Comparison of ENCODE assay signal across 10 cellular contexts in the genomic region with DNA sequence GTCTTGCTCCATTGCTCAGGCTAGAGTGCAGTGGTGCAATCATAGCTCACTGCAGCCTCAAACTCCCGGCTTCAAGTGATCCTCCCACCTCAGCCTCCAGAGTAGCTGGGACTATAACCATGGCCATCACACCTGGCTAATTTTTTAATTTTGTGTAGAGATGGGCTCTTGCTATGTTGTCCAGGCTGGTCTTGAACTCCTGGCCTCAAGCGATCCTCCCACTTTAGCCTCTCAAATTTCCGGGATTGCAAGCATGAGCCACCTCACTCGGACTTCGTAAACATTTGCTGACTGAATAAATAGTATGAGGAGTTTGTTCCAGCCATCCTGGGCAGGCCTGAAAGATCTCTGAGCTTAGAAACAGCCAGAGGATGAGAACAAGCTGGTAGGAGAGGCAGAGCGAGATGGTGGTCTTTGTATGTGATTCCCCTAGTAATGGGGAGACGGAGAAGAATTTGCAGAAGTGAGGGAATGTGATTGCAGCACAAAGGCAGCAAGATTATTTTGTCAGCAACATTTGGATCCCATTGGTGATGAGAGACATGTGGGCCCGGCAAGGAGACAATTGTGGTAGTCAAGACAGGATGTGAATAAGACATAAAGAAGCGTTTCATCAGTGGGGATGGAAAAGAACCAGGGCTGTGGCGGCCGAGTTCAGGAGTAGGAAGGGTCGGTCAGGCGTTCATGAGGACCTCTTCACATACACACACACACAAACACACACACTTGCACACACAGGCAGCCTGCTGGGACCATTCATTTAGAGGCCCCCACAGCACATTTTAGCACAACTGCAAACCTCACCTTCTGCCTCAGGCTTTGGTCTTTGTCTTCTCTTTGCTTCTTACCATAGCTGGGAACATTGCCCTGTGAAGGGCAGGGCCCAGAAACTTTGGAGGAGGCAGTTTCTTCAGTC.
A peak's percentile ranks its signal among the peaks of the same experiment; 100 is the strongest.
DNase-seq lines count a peak whose midpoint lies in the region; ATAC-seq and TF ChIP-seq lines count a peak whose summit lies in the region.
"Had no signal": no experiment of that assay in that cellular context is flagged by ENCODE, and none has a peak within 500 bp of the region (broad histone marks: within the 10 kb centered on the region; RNA-seq: fewer than 3 reads in every experiment).

No MANE protein-coding gene starts in this region.

- peak; percentile 35 for DNase-seq in activated CD8-positive, alpha-beta T cell treated with anti-CD3 and anti-CD28 coated beads for 36 hours
- no peak for DNase-seq in activated CD8-positive, alpha-beta T cell treated with anti-CD3 and anti-CD28 coated beads, Interleukin-2, amount 10 ng/mL, durations not matched to agents 7 days and 5 days
- DNase-seq in fibroblast of peridontal ligament (ENCODE audit: extremely low read depth) (peak; percentile 39), midbrain (lab: John Stamatoyannopoulos, UW) (peak; percentile 37), type B pancreatic cell (ENCODE audit: extremely low spot score, unreplicated experiment) (peak; percentile 56), NCI-H187 treated with DMSO at 0.1 percent for 48 hours (lab: John Stamatoyannopoulos, UW) (no peak)
- DNase-seq: activated naive CD8-positive, alpha-beta T cell treated with anti-CD3 and anti-CD28 coated beads, Interleukin-2, amount 10 ng/mL, durations not matched to agents 7 days and 5 days; NCI-H526 had no signal

- intact Hi-C loops in activated CD8-positive, alpha-beta T cell treated with anti-CD3 and anti-CD28 coated beads for 36 hours (cut with micrococcal nuclease) = no loop called here

- ATAC-seq in activated CD8-positive, alpha-beta T cell treated with anti-CD3 and anti-CD28 coated beads for 36 hours = peak; percentile 55
- ATAC-seq in activated CD8-positive, alpha-beta T cell treated with anti-CD3 and anti-CD28 coated beads, Interleukin-2, amount 10 ng/mL, durations not matched to agents 7 days and 5 days = no peak
- ATAC-seq in HG03565 (IDR thresholded peaks at IDR 0.05; ENCODE audit: unreplicated experiment) = no peak
- ATAC-seq in GM19351 (IDR thresholded peaks at IDR 0.05; ENCODE audit: unreplicated experiment) = no peak

- H3K4me1 Mint-ChIP-seq in activated CD8-positive, alpha-beta T cell treated with anti-CD3 and anti-CD28 coated beads for 36 hours (ENCODE audit: low read depth) = peaks cover 3% of the 10 kb centered on the region
- H3K4me1 Mint-ChIP-seq in activated CD8-positive, alpha-beta T cell treated with anti-CD3 and anti-CD28 coated beads, Interleukin-2, amount 10 ng/mL, durations not matched to agents 7 days and 5 days (ENCODE audit: low read depth) = no peaks in the 10 kb centered on the region
- H3K4me1 Mint-ChIP-seq in type B pancreatic cell (ENCODE audit: unreplicated experiment) = peaks cover 30% of the 10 kb centered on the region
- H3K4me1 Mint-ChIP-seq: activated naive CD8-positive, alpha-beta T cell treated with anti-CD3 and anti-CD28 coated beads, Interleukin-2, amount 10 ng/mL, durations not matched to agents 7 days and 5 days had no signal

- no peaks in the 10 kb centered on the region for H3K27me3 Mint-ChIP-seq in activated CD8-positive, alpha-beta T cell treated with anti-CD3 and anti-CD28 coated beads for 36 hours
- no peaks in the 10 kb centered on the region for H3K27me3 Mint-ChIP-seq in activated CD8-positive, alpha-beta T cell treated with anti-CD3 and anti-CD28 coated beads, Interleukin-2, amount 10 ng/mL, durations not matched to agents 7 days and 5 days (ENCODE audit: low read depth)
- H3K27me3 Mint-ChIP-seq in type B pancreatic cell = no peaks in the 10 kb centered on the region
- H3K27me3 Mint-ChIP-seq: activated naive CD8-positive, alpha-beta T cell treated with anti-CD3 and anti-CD28 coated beads, Interleukin-2, amount 10 ng/mL, durations not matched to agents 7 days and 5 days had no signal

- CTCF ChIA-PET in activated CD8-positive, alpha-beta T cell treated with anti-CD3 and anti-CD28 coated beads for 36 hours (lab: Charles Lee) = interaction anchor here (1.0 to 1.7 kb wide), 3 partner anchors 8 to 21 kb away, joined by 3 to 5 read pairs (median 3); no protein-coding TSS in a partner anchor
- CTCF ChIA-PET in activated CD8-positive, alpha-beta T cell treated with anti-CD3 and anti-CD28 coated beads, Interleukin-2, amount 10 ng/mL, durations not matched to agents 7 days and 5 days (lab: Charles Lee) = interaction anchor here (1.0 to 1.3 kb wide), 2 partner anchors 8 to 14 kb away, joined by 4 read pairs; no protein-coding TSS in a partner anchor

- H3K27ac Mint-ChIP-seq in activated CD8-positive, alpha-beta T cell treated with anti-CD3 and anti-CD28 coated beads for 36 hours = no peak overlapping the region
- no peak overlapping the region for H3K27ac Mint-ChIP-seq in activated CD8-positive, alpha-beta T cell treated with anti-CD3 and anti-CD28 coated beads, Interleukin-2, amount 10 ng/mL, durations not matched to agents 7 days and 5 days
- H3K27ac Mint-ChIP-seq in type B pancreatic cell = no peak overlapping the region
- H3K27ac Mint-ChIP-seq: activated naive CD8-positive, alpha-beta T cell treated with anti-CD3 and anti-CD28 coated beads, Interleukin-2, amount 10 ng/mL, durations not matched to agents 7 days and 5 days had no signal

- H3K9me3 Mint-ChIP-seq in activated CD8-positive, alpha-beta T cell treated with anti-CD3 and anti-CD28 coated beads for 36 hours = peaks cover 2% of the 10 kb centered on the region
- H3K9me3 Mint-ChIP-seq in activated CD8-positive, alpha-beta T cell treated with anti-CD3 and anti-CD28 coated beads, Interleukin-2, amount 10 ng/mL, durations not matched to agents 7 days and 5 days (ENCODE audit: insufficient read depth) = no peaks in the 10 kb centered on the region
- H3K9me3 Mint-ChIP-seq in type B pancreatic cell = peaks cover 10% of the 10 kb centered on the region

- POLR2A ChIA-PET in activated CD8-positive, alpha-beta T cell treated with anti-CD3 and anti-CD28 coated beads for 36 hours (lab: Charles Lee) = no interaction called here
- POLR2A ChIA-PET in activated CD8-positive, alpha-beta T cell treated with anti-CD3 and anti-CD28 coated beads, Interleukin-2, amount 10 ng/mL, durations not matched to agents 7 days and 5 days (lab: Charles Lee) = no interaction called here

- no peaks in the 10 kb centered on the region for H3K36me3 Mint-ChIP-seq in activated CD8-positive, alpha-beta T cell treated with anti-CD3 and anti-CD28 coated beads for 36 hours (ENCODE audit: low read depth)
- H3K36me3 Mint-ChIP-seq in activated CD8-positive, alpha-beta T cell treated with anti-CD3 and anti-CD28 coated beads, Interleukin-2, amount 10 ng/mL, durations not matched to agents 7 days and 5 days (ENCODE audit: low read depth) = peaks cover 3% of the 10 kb centered on the region
- H3K36me3 Mint-ChIP-seq in type B pancreatic cell = peaks cover 13% of the 10 kb centered on the region

- H3K4me3 Mint-ChIP-seq in activated CD8-positive, alpha-beta T cell treated with anti-CD3 and anti-CD28 coated beads for 36 hours = no peak overlapping the region
- no peak overlapping the region for H3K4me3 Mint-ChIP-seq in activated CD8-positive, alpha-beta T cell treated with anti-CD3 and anti-CD28 coated beads, Interleukin-2, amount 10 ng/mL, durations not matched to agents 7 days and 5 days
- H3K4me3 Mint-ChIP-seq in type B pancreatic cell = no peak overlapping the region
- H3K4me3 Mint-ChIP-seq: activated naive CD8-positive, alpha-beta T cell treated with anti-CD3 and anti-CD28 coated beads, Interleukin-2, amount 10 ng/mL, durations not matched to agents 7 days and 5 days had no signal

- TF ChIP-seq CTCF in activated CD8-positive, alpha-beta T cell treated with anti-CD3 and anti-CD28 coated beads for 36 hours (IDR thresholded peaks at IDR 0.05) = no peak
- no peak for TF ChIP-seq CTCF in type B pancreatic cell (conservative IDR thresholded peaks at IDR 0.05)

Comparison
In these comparisons a context has a peak if more than half of its experiments do, and no peak if none do; other contexts are left out.
1. DNase-seq: peak in activated CD8-positive, alpha-beta T cell treated with anti-CD3 and anti-CD28 coated beads for 36 hours (single experiment), fibroblast of peridontal ligament (single experiment), midbrain (single experiment) and type B pancreatic cell (single experiment); none in activated CD8-positive, alpha-beta T cell treated with anti-CD3 and anti-CD28 coated beads, Interleukin-2, amount 10 ng/mL, durations not matched to agents 7 days and 5 days (single experiment) and NCI-H187 treated with DMSO at 0.1 percent for 48 hours (single experiment).